Comparison of ENCODE assay signal across 8 cellular contexts in the genomic region with DNA sequence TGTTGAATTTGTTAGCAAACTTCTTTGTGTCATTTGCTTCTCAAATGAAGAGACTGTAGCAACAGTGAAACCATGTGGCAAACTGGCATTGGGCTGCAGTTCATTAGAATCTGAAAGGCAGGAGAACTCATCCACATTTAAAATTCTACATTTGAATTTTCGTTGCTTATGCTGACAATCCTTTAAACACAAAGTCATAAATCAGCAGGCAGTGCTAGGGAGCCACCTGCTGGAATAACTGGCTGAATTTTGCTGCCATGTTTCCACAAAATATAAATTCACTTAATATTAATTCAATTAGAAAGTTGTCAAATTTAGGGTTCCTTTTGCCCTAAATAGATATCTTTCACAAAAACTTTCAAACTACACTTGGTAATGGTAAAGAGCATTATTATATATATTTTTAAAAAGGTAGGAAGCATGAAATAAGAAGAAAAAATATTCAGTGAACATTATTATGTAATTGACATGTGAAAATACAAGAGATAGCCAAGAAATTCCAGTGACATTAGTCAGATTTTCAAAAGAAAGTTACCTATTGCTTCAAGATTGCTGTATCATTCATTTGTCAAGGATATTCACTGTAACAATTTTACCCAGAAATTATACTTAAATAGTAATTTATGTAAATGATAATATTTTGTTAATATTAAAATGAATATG.
A peak's percentile ranks its signal among the peaks of the same experiment; 100 is the strongest.
DNase-seq lines count a peak whose midpoint lies in the region; ATAC-seq, FAIRE-seq and TF ChIP-seq lines count a peak whose summit lies in the region.

No MANE protein-coding gene starts in this region.

- ATAC-seq in GM21526 (IDR thresholded peaks at IDR 0.05; ENCODE audit: low FRiP score, unreplicated experiment) (no peak), GM18502 (IDR thresholded peaks at IDR 0.05; ENCODE audit: poor library complexity, unreplicated experiment) (no peak), GM18511 (IDR thresholded peaks at IDR 0.05; ENCODE audit: unreplicated experiment) (no peak), HG03025 (IDR thresholded peaks at IDR 0.05; ENCODE audit: low FRiP score, unreplicated experiment) (no peak)

- H3K4me1 Mint-ChIP-seq in astrocyte (ENCODE audit: low read depth, unreplicated experiment), result no peaks in the 10 kb centered on the region

- H3K9me3 ChIP-seq in A673 (ENCODE audit: low read depth, low read length, poor library complexity, severe bottlenecking) (no peaks in the 10 kb centered on the region), astrocyte (ENCODE audit: insufficient read depth, low read depth, low read length) (no peaks in the 10 kb centered on the region)

- H3K27me3 ChIP-seq in A673 (replicated peaks; ENCODE audit: insufficient read depth, low read depth, low read length, poor library complexity) (no peaks in the 10 kb centered on the region), astrocyte (ENCODE audit: insufficient read depth, low read length) (no peaks in the 10 kb centered on the region)

- no peak for FAIRE-seq in astrocyte (lab: Jason Lieb, UNC)

- H3K27ac Mint-ChIP-seq in astrocyte (ENCODE audit: unreplicated experiment), result no peak overlapping the region

- no peak overlapping the region for H3K27ac ChIP-seq in A673 (ENCODE audit: low read depth, low read length, poor library complexity, severe bottlenecking)
- no peak overlapping the region for H3K27ac ChIP-seq in astrocyte (ENCODE audit: low read depth, low read length)

- CTCF ChIA-PET in A673 (lab: Charles Lee), result no interaction called here

- H3K36me3 ChIP-seq in A673 (ENCODE audit: insufficient read depth, low read length, poor library complexity, severe bottlenecking), result no peaks in the 10 kb centered on the region
- H3K36me3 ChIP-seq in astrocyte (ENCODE audit: insufficient read depth, low read length), result no peaks in the 10 kb centered on the region

- no peaks in the 10 kb centered on the region for H3K27me3 Mint-ChIP-seq in astrocyte (ENCODE audit: low read depth, unreplicated experiment)

- H3K79me2 ChIP-seq in astrocyte (ENCODE audit: insufficient read depth, low read length), result no peaks in the 10 kb centered on the region

- BruUV-seq in A673 (replicated peaks; lab: Mats Ljungman, UMichigan), result no TSS peak

- no peak overlapping the region for H3K4me3 Mint-ChIP-seq in astrocyte (ENCODE audit: unreplicated experiment)

- H3K9me3 Mint-ChIP-seq in astrocyte (ENCODE audit: unreplicated experiment), result no peaks in the 10 kb centered on the region

- intact Hi-C loops in A673 (cut with micrococcal nuclease; ENCODE audit: unreplicated experiment), result loop anchor here (1.0 to 10.0 kb wide), 4 partner anchors 254 to 1785 kb away; no protein-coding TSS in a partner anchor

- no peaks in the 10 kb centered on the region for H4K20me1 ChIP-seq in astrocyte (ENCODE audit: insufficient read depth, low read length)

- DNase-seq in A673 (ENCODE audit: low spot score) (peak; percentile 45), HPDE6-E6E7 (ENCODE audit: extremely low spot score) (peak; percentile 3), astrocyte (ENCODE audit: low read depth) (peak; percentile 0), kidney tubule cell (ENCODE audit: low spot score) (peak; percentile 41)

- H2AFZ ChIP-seq in astrocyte (ENCODE audit: low read depth, low read length), result no peak overlapping the region

- no peak overlapping the region for H3K4me3 ChIP-seq in A673 (ENCODE audit: low read depth, low read length, poor library complexity, severe bottlenecking)
- no peak overlapping the region for H3K4me3 ChIP-seq in astrocyte (ENCODE audit: insufficient read depth, low read depth, low read length)

- peak; percentile 65 for TF ChIP-seq CTCF in A673 (conservative IDR thresholded peaks at IDR 0.05; ENCODE audit: low read depth, low read length)
- peak; percentile 42 for TF ChIP-seq CTCF in astrocyte (IDR thresholded peaks at IDR 0.05; ENCODE audit: insufficient read depth, low read depth, low read length)

- POLR2A ChIA-PET in A673 (lab: Charles Lee; ENCODE audit: low non-redundant PET), result no interaction called here

- H3K36me3 Mint-ChIP-seq in astrocyte (ENCODE audit: low read depth, unreplicated experiment), result no peaks in the 10 kb centered on the region

- no peaks in the 10 kb centered on the region for H3K4me1 ChIP-seq in A673 (ENCODE audit: insufficient read depth, low read length, poor library complexity, severe bottlenecking)
- no peaks in the 10 kb centered on the region for H3K4me1 ChIP-seq in astrocyte (ENCODE audit: insufficient read depth, low read length)

- H3K4me2 ChIP-seq in astrocyte (ENCODE audit: low read length), result no peak overlapping the region

- no peak overlapping the region for H3K9ac ChIP-seq in astrocyte (ENCODE audit: low read length)
